Comparison of ENCODE assay signal across 8 cellular contexts in genomic region chr3:49092948-49093852, GRCh38. TPM values are rescaled to one million over a fixed set of nuclear protein-coding genes. Genes with fewer than 3 reads are reported as not detected.
A peak's percentile ranks its signal among the peaks of the same experiment; 100 is the strongest.
DNase-seq lines count a peak whose midpoint lies in the region; ATAC-seq and TF ChIP-seq lines count a peak whose summit lies in the region.

No MANE protein-coding gene starts in this region.

- peak overlapping the region; percentile 85 for H3K4me3 ChIP-seq in coronary artery

- peak; percentile 56 for DNase-seq in NCI-H2171 treated with DMSO at 0.1 percent for 48 hours (lab: John Stamatoyannopoulos, UW)
- peak; percentile 89 for DNase-seq in activated CD4-positive, alpha-beta T cell treated with anti-CD3 and anti-CD28 coated beads for 48 hours
- DNase-seq in coronary artery (ENCODE audit: low spot score), result peak; percentile 83
- DNase-seq in left lobe of liver (ENCODE audit: low spot score), result peak; percentile 81
- peak; percentile 84 to 88 for DNase-seq in stimulated activated CD4-positive, alpha-beta T cell treated with anti-CD3 and anti-CD28 coated beads, Interleukin-2, amount 100 ng/mL, for 24 hours

- no peak for TF ChIP-seq CTCF in 22Rv1 (IDR thresholded peaks at IDR 0.05)
- TF ChIP-seq CTCF in coronary artery (IDR thresholded peaks at IDR 0.05), result no peak

- peak overlapping the region; percentile 96 for H3K27ac ChIP-seq in 22Rv1
- H3K27ac ChIP-seq in coronary artery, result peak overlapping the region; percentile 90 to 97

- ATAC-seq in GM18502 (IDR thresholded peaks at IDR 0.05; ENCODE audit: poor library complexity, unreplicated experiment), result peak; percentile 40
- peak; percentile 50 for ATAC-seq in HG03025 (IDR thresholded peaks at IDR 0.05; ENCODE audit: low FRiP score, unreplicated experiment)
- peak; percentile 68 for ATAC-seq in left lobe of liver

RNA-seq across cellular contexts. Expression of gene QRICH1, which starts 0.7 kb away (rescaled TPM):
- 33.4 TPM for total RNA-seq in left lobe of liver

RNA-seq across cellular contexts. Expression of gene QARS1, which starts 11.4 kb away (rescaled TPM):
- 105 TPM for total RNA-seq in left lobe of liver

RNA-seq across cellular contexts. Expression of gene USP19, which starts 27.4 kb away (rescaled TPM):
- 37.1 TPM for total RNA-seq in left lobe of liver

RNA-seq across cellular contexts. Expression of gene LAMB2, which starts 39.6 kb away (rescaled TPM):
- total RNA-seq in left lobe of liver, result 172 TPM

Comparison
In these comparisons a context has a peak if more than half of its experiments do, and no peak if none do; other contexts are left out.
1. Peak in every context shown above with its lines: DNase-seq, ATAC-seq, H3K4me3 ChIP-seq and H3K27ac ChIP-seq.